In the genomic region with DNA sequence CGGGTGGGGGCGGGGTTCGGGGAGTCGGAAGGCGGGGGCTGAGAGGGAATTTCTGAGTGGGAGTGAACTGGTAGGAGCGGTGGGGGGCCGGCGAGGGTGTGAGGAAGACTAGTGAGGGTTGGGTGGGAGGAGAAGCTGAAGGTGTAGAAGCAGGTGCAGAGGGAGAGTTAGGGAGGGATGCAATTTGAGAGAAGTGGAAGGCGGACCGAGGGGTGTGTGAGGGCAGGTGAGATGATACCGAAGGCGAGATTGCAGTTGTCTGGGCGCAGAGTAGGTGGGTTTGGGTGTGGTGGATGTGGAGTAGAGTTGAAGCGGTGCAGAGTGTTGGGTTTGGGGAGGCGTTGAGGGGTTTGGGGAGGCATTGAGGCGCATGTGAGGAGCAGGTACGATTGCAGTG, we compare ENCODE assay signal across 8 cellular contexts. TPM values are rescaled to one million over a fixed set of nuclear protein-coding genes. Genes with fewer than 3 reads are reported as not detected.
DNase-seq lines count a peak whose midpoint lies in the region; ATAC-seq and TF ChIP-seq lines count a peak whose summit lies in the region.

No MANE protein-coding gene starts in this region.

- TF ChIP-seq CTCF in LNCaP clone FGC (IDR thresholded peaks at IDR 0.05; ENCODE audit: control insufficient read depth, extremely low read depth, insufficient read depth) (no peak), ovary (IDR thresholded peaks at IDR 0.05) (no peak)

- H3K27me3 ChIP-seq in effector memory CD4-positive, alpha-beta T cell (replicated peaks; ENCODE audit: control insufficient read depth, insufficient read depth, low read length, poor library complexity, severe bottlenecking): no peaks in the 10 kb centered on the region
- H3K27me3 ChIP-seq in ovary: no peaks in the 10 kb centered on the region

- H3K4me3 ChIP-seq in LNCaP clone FGC (ENCODE audit: low read depth, low read length): peak overlapping the region; percentile 65
- peak overlapping the region; percentile 57 for H3K4me3 ChIP-seq in effector memory CD4-positive, alpha-beta T cell (ENCODE audit: insufficient read depth, low read depth, low read length, poor library complexity, severe bottlenecking)
- peak overlapping the region; percentile 97 for H3K4me3 ChIP-seq in ovary

- no peak for TF ChIP-seq EP300 in ovary (IDR thresholded peaks at IDR 0.05)

- H3K36me3 ChIP-seq in effector memory CD4-positive, alpha-beta T cell (ENCODE audit: control insufficient read depth, insufficient read depth, low read length): no peaks in the 10 kb centered on the region
- H3K36me3 ChIP-seq in ovary: no peaks in the 10 kb centered on the region

- no peak for TF ChIP-seq POLR2A in ovary (IDR thresholded peaks at IDR 0.05)

- H3K27ac ChIP-seq in effector memory CD4-positive, alpha-beta T cell (ENCODE audit: insufficient read depth, low read length, poor library complexity, severe bottlenecking): peak overlapping the region; percentile 55
- peak overlapping the region in 1 of 2 donors; percentile 53 for H3K27ac ChIP-seq in ovary

- intact Hi-C loops in ovary (cut with DNase I): loop anchor here in 2 of 4 donors (5.0 to 10.0 kb wide), 2 partner anchors 278 to 675 kb away; a partner anchor contains a TSS

- DNase-seq in LNCaP clone FGC (ENCODE audit: low read depth) (no peak), ovary (no peak), A172 (ENCODE audit: low spot score) (no peak), NCI-H2196 treated with DMSO at 0.1 percent for 48 hours (lab: John Stamatoyannopoulos, UW; ENCODE audit: unreplicated experiment) (no peak), midbrain (lab: John Stamatoyannopoulos, UW) (no peak)
- DNase-seq in effector memory CD4-positive, alpha-beta T cell: no peak

- 6 to 9% (median 8%) methylated on average over 17 of the region's 17 CpGs for WGBS in ovary, 3 donors

- no peaks in the 10 kb centered on the region for H3K9me3 ChIP-seq in effector memory CD4-positive, alpha-beta T cell (ENCODE audit: control insufficient read depth, low read length)
- H3K9me3 ChIP-seq in ovary: no peaks in the 10 kb centered on the region

- ATAC-seq in GM21367 (IDR thresholded peaks at IDR 0.05; ENCODE audit: unreplicated experiment): peak; percentile 3
- no peak for ATAC-seq in GM19035 (IDR thresholded peaks at IDR 0.05; ENCODE audit: unreplicated experiment)

- H3K4me1 ChIP-seq in effector memory CD4-positive, alpha-beta T cell (ENCODE audit: control insufficient read depth, insufficient read depth, low read length, poor library complexity, severe bottlenecking): peaks cover 34% of the 10 kb centered on the region
- H3K4me1 ChIP-seq in ovary (ENCODE audit: insufficient read depth): peaks cover 10% of the 10 kb centered on the region

RNA-seq across cellular contexts. Expression of a gene that starts 0.6 kb away (rescaled TPM):
- 10 to 100 TPM; 43.1 to 61.6 (median 52.1) TPM for total RNA-seq in ovary
- polyA plus RNA-seq in ovary: 10 to 100 TPM; 14.9 to 25.1 TPM
- total RNA-seq in A172 (2014; rRNA removed; shearing (Covaris generic)): 5.2 and 8.0 TPM in 2 replicates
